Comparison of ENCODE assay signal across 29 cellular contexts in genomic region chr4:150581206-150581605, GRCh38. TPM values are rescaled to one million over a fixed set of nuclear protein-coding genes. Genes with fewer than 3 reads are reported as not detected.
A peak's percentile ranks its signal among the peaks of the same experiment; 100 is the strongest.
DNase-seq lines count a peak whose midpoint lies in the region; ATAC-seq and TF ChIP-seq lines count a peak whose summit lies in the region.
"Had no signal": no experiment of that assay in that cellular context is flagged by ENCODE, and none has a peak within 500 bp of the region (broad histone marks: within the 10 kb centered on the region; RNA-seq: fewer than 3 reads in every experiment).

No MANE protein-coding gene starts in this region.

- H3K4me1 ChIP-seq in adipocyte (ENCODE audit: control insufficient read depth, insufficient read depth, low read length) (no peaks in the 10 kb centered on the region), hepatocyte (ENCODE audit: insufficient read depth) (peaks cover 5% of the 10 kb centered on the region), neuron (ENCODE audit: insufficient read depth, low read length) (peaks cover 43% of the 10 kb centered on the region)
- H3K4me1 ChIP-seq: breast epithelium, upper lobe of left lung had no signal

- H2AFZ ChIP-seq in hepatocyte (no peak overlapping the region), neuron (ENCODE audit: low read depth, low read length) (peak overlapping the region; percentile 54)

- H3K9me3 Mint-ChIP-seq in activated CD8-positive, alpha-beta T cell treated with anti-CD3 and anti-CD28 coated beads, Interleukin-2, amount 10 ng/mL, durations not matched to agents 7 days and 5 days (ENCODE audit: insufficient read depth) = peaks cover 13% of the 10 kb centered on the region
- H3K9me3 Mint-ChIP-seq: activated T-cell treated with anti-CD3 and anti-CD28 coated beads, Interleukin-2, amount 50 U/mL, for 72 hours; stimulated activated naive CD8-positive, alpha-beta T cell treated with anti-CD3 and anti-CD28 coated beads, Interleukin-15, amount 100 ng/mL, for 72 hours had no signal

- H3K4me2 ChIP-seq in hepatocyte = peak overlapping the region; percentile 80
- H3K4me2 ChIP-seq: A549 had no signal

- H3K27me3 Mint-ChIP-seq in activated CD8-positive, alpha-beta T cell treated with anti-CD3 and anti-CD28 coated beads, Interleukin-2, amount 10 ng/mL, durations not matched to agents 7 days and 5 days (ENCODE audit: low read depth) = no peaks in the 10 kb centered on the region
- H3K27me3 Mint-ChIP-seq: activated naive CD8-positive, alpha-beta T cell; dendritic cell treated with granulocyte-macrophage colony-stimulating factor and Interleukin-4, amounts not matched to agents 40 ng/mL and 50 ng/mL, for 4 days; stimulated activated naive CD8-positive, alpha-beta T cell treated with anti-CD3 and anti-CD28 coated beads, Interleukin-15, amount 100 ng/mL, for 72 hours; T-helper 17 cell had no signal

- H3K36me3 Mint-ChIP-seq in activated CD8-positive, alpha-beta T cell treated with anti-CD3 and anti-CD28 coated beads, Interleukin-2, amount 10 ng/mL, durations not matched to agents 7 days and 5 days (ENCODE audit: low read depth) = peaks cover 43% of the 10 kb centered on the region

- peaks cover 11% of the 10 kb centered on the region for H4K20me1 ChIP-seq in hepatocyte (ENCODE audit: insufficient read depth, poor library complexity, severe bottlenecking)

- no peak overlapping the region for H3K9ac ChIP-seq in adipocyte (ENCODE audit: low read length)

- H3K27me3 ChIP-seq in adipocyte (replicated peaks; ENCODE audit: control insufficient read depth, insufficient read depth, low read length) (no peaks in the 10 kb centered on the region), hepatocyte (peaks cover 68% of the 10 kb centered on the region), neuron (ENCODE audit: insufficient read depth, low read length) (peaks cover 28% of the 10 kb centered on the region)
- H3K27me3 ChIP-seq: breast epithelium, gastrocnemius medialis, ovary, upper lobe of left lung had no signal

- no peak overlapping the region for H3K27ac Mint-ChIP-seq in activated CD8-positive, alpha-beta T cell treated with anti-CD3 and anti-CD28 coated beads, Interleukin-2, amount 10 ng/mL, durations not matched to agents 7 days and 5 days
- H3K27ac Mint-ChIP-seq: activated naive CD8-positive, alpha-beta T cell; activated T-cell treated with anti-CD3 and anti-CD28 coated beads, Interleukin-2, amount 50 U/mL, for 72 hours; CD14-positive monocyte; dendritic cell treated with granulocyte-macrophage colony-stimulating factor and Interleukin-4, amounts not matched to agents 40 ng/mL and 50 ng/mL, for 4 days; stimulated activated naive CD8-positive, alpha-beta T cell treated with anti-CD3 and anti-CD28 coated beads, Interleukin-15, amount 100 ng/mL, for 72 hours; T-helper 17 cell had no signal

- TF ChIP-seq CTCF in AG04449 (IDR thresholded peaks at IDR 0.05; ENCODE audit: insufficient read depth, low read length, missing control alignments) (no peak), hepatocyte (IDR thresholded peaks at IDR 0.05; ENCODE audit: poor library complexity) (no peak)

- H3K9me3 ChIP-seq in adipocyte (ENCODE audit: control insufficient read depth, low read length) (no peaks in the 10 kb centered on the region), hepatocyte (ENCODE audit: low read depth) (no peaks in the 10 kb centered on the region), neuron (ENCODE audit: low read length) (no peaks in the 10 kb centered on the region)
- H3K9me3 ChIP-seq: A549, gastrocnemius medialis, ovary, upper lobe of left lung had no signal

- peak overlapping the region; percentile 77 for H3K4me3 ChIP-seq in AG04449 (ENCODE audit: low read depth, low read length)
- no peak overlapping the region for H3K4me3 ChIP-seq in adipocyte (ENCODE audit: low read length)
- no peak overlapping the region for H3K4me3 ChIP-seq in hepatocyte
- H3K4me3 ChIP-seq in neuron (ENCODE audit: low read length) = peak overlapping the region; percentile 51
- H3K4me3 ChIP-seq: A549, breast epithelium, ovary had no signal

- DNase-seq in AG04449 (ENCODE audit: low read depth, low spot score) (no peak), adipocyte (ENCODE audit: low read depth) (peak; percentile 67), hepatocyte (ENCODE audit: low spot score) (no peak)
- DNase-seq in activated T-cell treated with anti-CD3 and anti-CD28 coated beads, Interleukin-2, amount 50 U/mL, for 48 hours = no peak
- DNase-seq in activated CD8-positive, alpha-beta T cell treated with anti-CD3 and anti-CD28 coated beads, Interleukin-2, amount 10 ng/mL, durations not matched to agents 7 days and 5 days = no peak
- DNase-seq: activated CD4-positive, alpha-beta T cell treated with anti-CD3 and anti-CD28 coated beads, Interleukin-2, amount 50 U/mL, for 48 hours; activated T-cell treated with anti-CD3 and anti-CD28 coated beads, Interleukin-2, amount 50 U/mL, for 72 hours; DMS 273 treated with DMSO at 0.1 percent for 48 hours; gastrocnemius medialis; NCI-H146; NCI-H748 treated with DMSO at 0.1 percent for 48 hours; ovary; SHP77 treated with DMSO at 0.1 percent for 48 hours; stimulated activated naive CD8-positive, alpha-beta T cell treated with anti-CD3 and anti-CD28 coated beads, Interleukin-15, amount 100 ng/mL, for 72 hours; T-helper 17 cell; upper lobe of left lung had no signal

- no peak overlapping the region for H3K27ac ChIP-seq in hepatocyte
- H3K27ac ChIP-seq: A549, breast epithelium, gastrocnemius medialis, ovary, upper lobe of left lung had no signal

- H3K4me3 Mint-ChIP-seq in activated CD8-positive, alpha-beta T cell treated with anti-CD3 and anti-CD28 coated beads, Interleukin-2, amount 10 ng/mL, durations not matched to agents 7 days and 5 days = no peak overlapping the region
- H3K4me3 Mint-ChIP-seq: activated naive CD8-positive, alpha-beta T cell; activated T-cell treated with anti-CD3 and anti-CD28 coated beads, Interleukin-2, amount 50 U/mL, for 72 hours; CD14-positive monocyte; dendritic cell treated with granulocyte-macrophage colony-stimulating factor and Interleukin-4, amounts not matched to agents 40 ng/mL and 50 ng/mL, for 4 days; stimulated activated naive CD8-positive, alpha-beta T cell treated with anti-CD3 and anti-CD28 coated beads, Interleukin-15, amount 100 ng/mL, for 72 hours had no signal

- CTCF ChIA-PET in AG04449 (lab: Yijun Ruan, JAX) = no interaction called here
- CTCF ChIA-PET in activated CD8-positive, alpha-beta T cell treated with anti-CD3 and anti-CD28 coated beads, Interleukin-2, amount 10 ng/mL, durations not matched to agents 7 days and 5 days (lab: Charles Lee) = no interaction called here

- H3K36me3 ChIP-seq in adipocyte (ENCODE audit: control insufficient read depth, insufficient read depth, low read length, severe bottlenecking) (no peaks in the 10 kb centered on the region), hepatocyte (replicated peaks; ENCODE audit: insufficient read depth, low read depth) (no peaks in the 10 kb centered on the region), neuron (ENCODE audit: insufficient read depth, low read length) (no peaks in the 10 kb centered on the region)
- H3K36me3 ChIP-seq: breast epithelium, gastrocnemius medialis, ovary had no signal

- 63% methylated on average over 4 of the region's 4 CpGs for WGBS in hepatocyte (ENCODE audit: low lambda C conversion rate, missing lambda C conversion rate)

- no peaks in the 10 kb centered on the region for H3K9me2 ChIP-seq in hepatocyte (replicated peaks; ENCODE audit: insufficient read depth)

- no peaks in the 10 kb centered on the region for H3K4me1 Mint-ChIP-seq in activated CD8-positive, alpha-beta T cell treated with anti-CD3 and anti-CD28 coated beads, Interleukin-2, amount 10 ng/mL, durations not matched to agents 7 days and 5 days (ENCODE audit: low read depth)
- H3K4me1 Mint-ChIP-seq: CD14-positive monocyte; stimulated activated naive CD8-positive, alpha-beta T cell treated with anti-CD3 and anti-CD28 coated beads, Interleukin-15, amount 100 ng/mL, for 72 hours; T-helper 17 cell had no signal

- POLR2A ChIA-PET in AG04449 (lab: Yijun Ruan, JAX) = interaction anchor here (0.6 to 1.0 kb wide), 2 partner anchors 315 to 332 kb away, joined by 3 to 5 read pairs; no protein-coding TSS in a partner anchor
- POLR2A ChIA-PET in activated CD8-positive, alpha-beta T cell treated with anti-CD3 and anti-CD28 coated beads, Interleukin-2, amount 10 ng/mL, durations not matched to agents 7 days and 5 days (lab: Charles Lee) = no interaction called here

- no peak for ATAC-seq in activated CD8-positive, alpha-beta T cell treated with anti-CD3 and anti-CD28 coated beads, Interleukin-2, amount 10 ng/mL, durations not matched to agents 7 days and 5 days
- ATAC-seq in GM18511 (IDR thresholded peaks at IDR 0.05; ENCODE audit: unreplicated experiment) (no peak), GM19452 (IDR thresholded peaks at IDR 0.05; ENCODE audit: unreplicated experiment) (no peak)
- ATAC-seq: A549; activated T-cell treated with anti-CD3 and anti-CD28 coated beads, Interleukin-2, amount 50 U/mL, for 72 hours; gastrocnemius medialis; HepG2; sciatic nerve; stimulated activated naive CD8-positive, alpha-beta T cell treated with anti-CD3 and anti-CD28 coated beads, Interleukin-15, amount 100 ng/mL, for 72 hours; T-helper 17 cell had no signal

- H3K79me2 ChIP-seq in hepatocyte = peaks cover 3% of the 10 kb centered on the region

RNA-seq across cellular contexts. Expression of gene MAB21L2, which starts 0.7 kb away (rescaled TPM):
- total RNA-seq in hepatocyte = 3.0 and 6.4 TPM in 2 replicates
- polyA plus RNA-seq in hepatocyte = 4.9 and 6.3 TPM in 2 replicates
- not detected for total RNA-seq in activated CD8-positive, alpha-beta T cell treated with anti-CD3 and anti-CD28 coated beads, Interleukin-2, amount 10 ng/mL, durations not matched to agents 7 days and 5 days
- total RNA-seq: activated T-cell treated with anti-CD3 and anti-CD28 coated beads, Interleukin-2, amount 50 U/mL, for 72 hours; HepG2; MCF 10A; mononuclear cell; OCI-LY7; ovary; T-helper 17 cell; upper lobe of left lung had no signal
- polyA plus RNA-seq: A549, CD14-positive monocyte, HepG2 had no signal

Comparison
In these comparisons a context has a peak if more than half of its experiments do, and no peak if none do; other contexts are left out.
1. H3K4me3 ChIP-seq: peak in AG04449 (single experiment) and neuron (single experiment); none in adipocyte (single experiment) and hepatocyte (single experiment).